11 cellular contexts compared by ENCODE assay signal in the genomic region with DNA sequence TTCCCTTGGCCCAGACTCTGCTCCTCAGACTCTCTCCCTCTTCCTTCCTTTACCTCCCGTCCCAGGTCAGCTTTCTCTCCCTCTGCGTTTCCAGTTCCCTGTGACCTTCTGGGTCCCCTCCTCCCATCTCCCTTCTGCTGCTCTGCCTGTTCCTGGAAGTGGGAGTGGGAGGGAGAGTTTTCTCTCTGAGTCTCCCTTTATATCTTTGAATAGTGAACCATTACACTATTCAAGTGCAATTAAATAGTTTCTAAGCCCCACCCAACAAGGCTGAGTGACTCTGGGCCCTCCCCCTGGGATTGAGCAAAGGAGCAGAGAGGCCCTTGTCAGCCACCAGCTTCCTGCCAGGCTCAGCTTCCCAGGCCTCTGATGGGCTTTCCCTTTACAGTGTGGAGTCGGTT. TPM values are rescaled to one million over a fixed set of nuclear protein-coding genes. Genes with fewer than 3 reads are reported as not detected.
A peak's percentile ranks its signal among the peaks of the same experiment; 100 is the strongest.
DNase-seq lines count a peak whose midpoint lies in the region; ATAC-seq and TF ChIP-seq lines count a peak whose summit lies in the region.
"Had no signal": no experiment of that assay in that cellular context is flagged by ENCODE, and none has a peak within 500 bp of the region (broad histone marks: within the 10 kb centered on the region; RNA-seq: fewer than 3 reads in every experiment).

No MANE protein-coding gene starts in this region.

- CTCF ChIA-PET in HEK293T (lab: Yijun Ruan, JAX) = no interaction called here

- H3K9me3 Mint-ChIP-seq in stimulated activated naive CD8-positive, alpha-beta T cell treated with anti-CD3 and anti-CD28 coated beads, Interleukin-15, Interleukin-2, amounts not matched to agents 100 ng/mL and 50 ng/mL, for 24 hours = no peaks in the 10 kb centered on the region
- H3K9me3 Mint-ChIP-seq: natural killer cell had no signal

- TF ChIP-seq CTCF in lower lobe of right lung (IDR thresholded peaks at IDR 0.05) = no peak

- peak overlapping the region; percentile 41 for H3K27ac Mint-ChIP-seq in stimulated activated naive CD8-positive, alpha-beta T cell treated with anti-CD3 and anti-CD28 coated beads, Interleukin-15, Interleukin-2, amounts not matched to agents 100 ng/mL and 50 ng/mL, for 24 hours
- H3K27ac Mint-ChIP-seq: natural killer cell had no signal

- H3K4me3 ChIP-seq in SK-N-MC (peak overlapping the region; percentile 52), lower lobe of right lung (no peak overlapping the region)

- H3K4me1 Mint-ChIP-seq in stimulated activated naive CD8-positive, alpha-beta T cell treated with anti-CD3 and anti-CD28 coated beads, Interleukin-15, Interleukin-2, amounts not matched to agents 100 ng/mL and 50 ng/mL, for 24 hours (ENCODE audit: low read depth) = peaks cover 13% of the 10 kb centered on the region

- no peak for ATAC-seq in stimulated activated naive CD8-positive, alpha-beta T cell treated with anti-CD3 and anti-CD28 coated beads, Interleukin-15, Interleukin-2, amounts not matched to agents 100 U/mL and 50 U/mL, for 24 hours
- ATAC-seq in lower lobe of right lung = peak; percentile 92 to 93
- ATAC-seq in GM19455 (IDR thresholded peaks at IDR 0.05; ENCODE audit: unreplicated experiment) = no peak

- no peak for DNase-seq in stimulated activated naive CD8-positive, alpha-beta T cell treated with anti-CD3 and anti-CD28 coated beads, Interleukin-15, Interleukin-2, amounts not matched to agents 100 U/mL and 50 U/mL, for 24 hours
- DNase-seq in SK-N-MC (ENCODE audit: low read depth, low spot score) (no peak), lower lobe of right lung (peak; percentile 61), putamen (ENCODE audit: low spot score) (no peak), HEK293T (ENCODE audit: extremely low spot score) (no peak), DMS153 treated with DMSO at 0.1 percent for 48 hours (lab: John Stamatoyannopoulos, UW; ENCODE audit: unreplicated experiment) (no peak)
- DNase-seq: natural killer cell, NCI-H2081 treated with DMSO at 0.1 percent for 48 hours had no signal

- peak overlapping the region; percentile 82 for H3K27ac ChIP-seq in SK-N-MC
- no peak overlapping the region for H3K27ac ChIP-seq in lower lobe of right lung
- H3K27ac ChIP-seq: C4-2B had no signal

- no peaks in the 10 kb centered on the region for H3K27me3 ChIP-seq in lower lobe of right lung (ENCODE audit: low read depth)

- H3K9me3 ChIP-seq in SK-N-MC (ENCODE audit: low read depth, low read length) (no peaks in the 10 kb centered on the region), lower lobe of right lung (no peaks in the 10 kb centered on the region)

- H3K36me3 Mint-ChIP-seq in stimulated activated naive CD8-positive, alpha-beta T cell treated with anti-CD3 and anti-CD28 coated beads, Interleukin-15, Interleukin-2, amounts not matched to agents 100 ng/mL and 50 ng/mL, for 24 hours (ENCODE audit: low read depth) = no peaks in the 10 kb centered on the region
- H3K36me3 Mint-ChIP-seq: natural killer cell had no signal

- H3K36me3 ChIP-seq in SK-N-MC (ENCODE audit: insufficient read depth, low read length) (no peaks in the 10 kb centered on the region), lower lobe of right lung (no peaks in the 10 kb centered on the region)

- H3K27me3 Mint-ChIP-seq in stimulated activated naive CD8-positive, alpha-beta T cell treated with anti-CD3 and anti-CD28 coated beads, Interleukin-15, Interleukin-2, amounts not matched to agents 100 ng/mL and 50 ng/mL, for 24 hours = no peaks in the 10 kb centered on the region

- intact Hi-C loops in lower lobe of right lung (cut with DNase I) = no loop called here

- POLR2A ChIA-PET in HEK293T (lab: Yijun Ruan, JAX) = no interaction called here

- H3K9ac ChIP-seq in SK-N-MC (ENCODE audit: insufficient read length) = peak overlapping the region; percentile 37

- no peaks in the 10 kb centered on the region for H3K4me1 ChIP-seq in lower lobe of right lung

- no peak overlapping the region for H3K4me3 Mint-ChIP-seq in stimulated activated naive CD8-positive, alpha-beta T cell treated with anti-CD3 and anti-CD28 coated beads, Interleukin-15, Interleukin-2, amounts not matched to agents 100 ng/mL and 50 ng/mL, for 24 hours
- H3K4me3 Mint-ChIP-seq: natural killer cell had no signal

TF ChIP-seq in HEK293T, 16 proteins besides CTCF, POLR2A, EP300 and RAD21:
- TF ChIP-seq ELF4 (IDR thresholded peaks at IDR 0.05) (no peak), NFRKB (IDR thresholded peaks at IDR 0.05) (no peak), HDGF (IDR thresholded peaks at IDR 0.05; ENCODE audit: borderline replicate concordance) (no peak), SUZ12 (IDR thresholded peaks at IDR 0.05) (no peak), LEF1 (IDR thresholded peaks at IDR 0.05; ENCODE audit: borderline replicate concordance) (no peak), FOXM1 (IDR thresholded peaks at IDR 0.05; ENCODE audit: borderline replicate concordance) (no peak), FOXK2 (IDR thresholded peaks at IDR 0.05) (no peak), L3MBTL2 (conservative IDR thresholded peaks at IDR 0.05) (no peak), BHLHE40 (IDR thresholded peaks at IDR 0.05; ENCODE audit: borderline replicate concordance) (no peak), CTBP1 (IDR thresholded peaks at IDR 0.05; ENCODE audit: borderline replicate concordance) (no peak), FOXA1 (IDR thresholded peaks at IDR 0.05) (no peak), ZNF384 (IDR thresholded peaks at IDR 0.05) (no peak), SP1 (IDR thresholded peaks at IDR 0.05) (no peak), TARDBP (IDR thresholded peaks at IDR 0.05) (no peak)
- TF ChIP-seq, protein P1, sequence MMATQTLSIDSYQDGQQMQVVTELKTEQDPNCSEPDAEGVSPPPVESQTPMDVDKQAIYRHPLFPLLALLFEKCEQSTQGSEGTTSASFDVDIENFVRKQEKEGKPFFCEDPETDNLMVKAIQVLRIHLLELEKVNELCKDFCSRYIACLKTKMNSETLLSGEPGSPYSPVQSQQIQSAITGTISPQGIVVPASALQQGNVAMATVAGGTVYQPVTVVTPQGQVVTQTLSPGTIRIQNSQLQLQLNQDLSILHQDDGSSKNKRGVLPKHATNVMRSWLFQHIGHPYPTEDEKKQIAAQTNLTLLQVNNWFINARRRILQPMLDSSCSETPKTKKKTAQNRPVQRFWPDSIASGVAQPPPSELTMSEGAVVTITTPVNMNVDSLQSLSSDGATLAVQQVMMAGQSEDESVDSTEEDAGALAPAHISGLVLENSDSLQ (IDR thresholded peaks at IDR 0.05) = no peak

RNA-seq across cellular contexts. Expression of a gene that starts 34.8 kb away (rescaled TPM):
- total RNA-seq in lower lobe of right lung = 2.9 TPM

Comparison
In these comparisons a context has a peak if more than half of its experiments do, and no peak if none do; other contexts are left out.
1. ATAC-seq: peak in lower lobe of right lung (2 of 2); none in stimulated activated naive CD8-positive, alpha-beta T cell treated with anti-CD3 and anti-CD28 coated beads, Interleukin-15, Interleukin-2, amounts not matched to agents 100 U/mL and 50 U/mL, for 24 hours (single experiment) and GM19455 (single experiment).